Comparison of ENCODE assay signal across 19 cellular contexts in genomic region chrX:29872831-29873230, GRCh38.
A peak's percentile ranks its signal among the peaks of the same experiment; 100 is the strongest.
DNase-seq lines count a peak whose midpoint lies in the region; ATAC-seq and TF ChIP-seq lines count a peak whose summit lies in the region.
"Had no signal": no experiment of that assay in that cellular context is flagged by ENCODE, and none has a peak within 500 bp of the region (broad histone marks: within the 10 kb centered on the region; RNA-seq: fewer than 3 reads in every experiment).

No MANE protein-coding gene starts in this region.

- POLR2A ChIA-PET in A673 (lab: Charles Lee; ENCODE audit: low non-redundant PET), result interaction anchor here (0.6 kb wide), 1 partner anchor 938 kb away, joined by 3 read pairs; no protein-coding TSS in a partner anchor
- POLR2A ChIA-PET in PC-3 (lab: Charles Lee; ENCODE audit: unreplicated experiment), result no interaction called here

- H3K27ac ChIP-seq in A673 (ENCODE audit: low read depth, low read length, poor library complexity, severe bottlenecking) (no peak overlapping the region), cingulate gyrus (ENCODE audit: low read depth, low read length) (peak overlapping the region; percentile 63), neural cell (ENCODE audit: low read length) (no peak overlapping the region), PC-3 (ENCODE audit: low read length) (no peak overlapping the region)
- H3K27ac ChIP-seq: SK-N-MC had no signal

- H3F3A ChIP-seq in neural cell (ENCODE audit: insufficient read depth, low read length, poor library complexity, severe bottlenecking), result no peaks in the 10 kb centered on the region
- H3F3A ChIP-seq in PC-3 (ENCODE audit: low read length, unreplicated experiment), result no peaks in the 10 kb centered on the region

- H3K4me2 ChIP-seq in neural cell (ENCODE audit: low read length) (no peak overlapping the region), PC-3 (ENCODE audit: low read length) (no peak overlapping the region)

- H2AFZ ChIP-seq in neural cell (ENCODE audit: low read depth, low read length) (no peak overlapping the region), PC-3 (ENCODE audit: low read length) (no peak overlapping the region)

- H3K9me3 ChIP-seq in A673 (ENCODE audit: low read depth, low read length, poor library complexity, severe bottlenecking), result no peaks in the 10 kb centered on the region
- H3K9me3 ChIP-seq in neural cell (ENCODE audit: low read length), result no peaks in the 10 kb centered on the region
- no peaks in the 10 kb centered on the region for H3K9me3 ChIP-seq in PC-3 (ENCODE audit: low read length)
- H3K9me3 ChIP-seq: Caco-2 had no signal

- no peaks in the 10 kb centered on the region for H3K9me2 ChIP-seq in neural cell (ENCODE audit: insufficient read depth, low read length)
- no peaks in the 10 kb centered on the region for H3K9me2 ChIP-seq in PC-3 (replicated peaks; ENCODE audit: low read length)

- TF ChIP-seq EP300 in neural cell (conservative IDR thresholded peaks at IDR 0.05; ENCODE audit: poor library complexity, severe bottlenecking), result peak; percentile 61

- H3K4me3 ChIP-seq in A673 (ENCODE audit: low read depth, low read length, poor library complexity, severe bottlenecking), result no peak overlapping the region
- H3K4me3 ChIP-seq in neural cell (ENCODE audit: low read length), result no peak overlapping the region
- H3K4me3 ChIP-seq in PC-3 (ENCODE audit: low read length), result no peak overlapping the region
- H3K4me3 ChIP-seq: SK-N-MC had no signal

- TF ChIP-seq RAD21 in neural cell (conservative IDR thresholded peaks at IDR 0.05), result no peak

- H3K27me3 ChIP-seq in A673 (replicated peaks; ENCODE audit: insufficient read depth, low read depth, low read length, poor library complexity) (no peaks in the 10 kb centered on the region), neural cell (ENCODE audit: insufficient read depth, low read depth, low read length) (no peaks in the 10 kb centered on the region), PC-3 (ENCODE audit: low read length) (no peaks in the 10 kb centered on the region)

- H3K36me3 ChIP-seq in A673 (ENCODE audit: insufficient read depth, low read length, poor library complexity, severe bottlenecking), result no peaks in the 10 kb centered on the region
- H3K36me3 ChIP-seq in neural cell (ENCODE audit: insufficient read depth, low read length), result no peaks in the 10 kb centered on the region
- H3K36me3 ChIP-seq in PC-3 (ENCODE audit: low read depth, low read length), result no peaks in the 10 kb centered on the region

- in situ Hi-C loops in SK-MEL-5 (cut with HindIII; ENCODE audit: low pct_unique_long_range_greater_than_20kb, low sequenced_read_pairs), result no loop called here

- CTCF ChIA-PET in A673 (lab: Charles Lee) (no interaction called here), PC-3 (lab: Charles Lee) (interaction anchor here (0.6 kb wide), 1 partner anchor 186 kb away, joined by 3 read pairs; no protein-coding TSS in a partner anchor)

- ATAC-seq in GM19035 (IDR thresholded peaks at IDR 0.05; ENCODE audit: unreplicated experiment) (no peak), PC-3 (no peak)
- ATAC-seq: Panc1 had no signal

- H3K79me2 ChIP-seq in neural cell (replicated peaks; ENCODE audit: insufficient read depth, low read length), result no peaks in the 10 kb centered on the region
- H3K79me2 ChIP-seq in PC-3 (ENCODE audit: low read length), result no peaks in the 10 kb centered on the region

- BruUV-seq in A673 (replicated peaks; lab: Mats Ljungman, UMichigan), result no TSS peak
- no TSS peak for BruUV-seq in PC-3 (replicated peaks; lab: Mats Ljungman, UMichigan)

- DNase-seq in A673 (ENCODE audit: low spot score) (peak; percentile 14), SK-MEL-5 (ENCODE audit: low read depth, low spot score) (peak; percentile 1), PC-3 (no peak), H4 (ENCODE audit: low spot score) (no peak), NCI-H524 (lab: John Stamatoyannopoulos, UW) (no peak)
- DNase-seq: Caco-2, DMS153, EL, MV-4-11, NCI-H1417, NCI-H1930, NCI-H2171 treated with DMSO at 0.1 percent for 48 hours, NCI-H446 treated with DMSO at 0.1 percent for 48 hours, NCI-H748 treated with DMSO at 0.1 percent for 48 hours had no signal

- intact Hi-C loops in A673 (cut with micrococcal nuclease; ENCODE audit: unreplicated experiment) (no loop called here), PC-3 (cut with micrococcal nuclease) (no loop called here)

- H3K9ac ChIP-seq in neural cell (ENCODE audit: low read length) (no peak overlapping the region), PC-3 (ENCODE audit: low read length) (no peak overlapping the region)

- TF ChIP-seq CTCF in A673 (conservative IDR thresholded peaks at IDR 0.05; ENCODE audit: low read depth, low read length) (no peak), neural cell (IDR thresholded peaks at IDR 0.05; ENCODE audit: poor library complexity, severe bottlenecking) (no peak), PC-3 (conservative IDR thresholded peaks at IDR 0.05; ENCODE audit: low read depth, low read length) (no peak)

- H4K20me1 ChIP-seq in neural cell (ENCODE audit: insufficient read depth), result no peaks in the 10 kb centered on the region
- H4K20me1 ChIP-seq in PC-3 (ENCODE audit: low read length), result no peaks in the 10 kb centered on the region

- H3K4me1 ChIP-seq in A673 (ENCODE audit: insufficient read depth, low read length, poor library complexity, severe bottlenecking), result peaks cover 4% of the 10 kb centered on the region
- H3K4me1 ChIP-seq in PC-3 (ENCODE audit: insufficient read depth, low read length), result no peaks in the 10 kb centered on the region
- H3K4me1 ChIP-seq: Caco-2 had no signal

TF ChIP-seq in neural cell, 6 proteins besides CTCF, POLR2A, EP300 and RAD21:
- TF ChIP-seq TAF1 (IDR thresholded peaks at IDR 0.05; ENCODE audit: low read depth) (no peak), POLR2AphosphoS5 (IDR thresholded peaks at IDR 0.05) (peak; percentile 15)
TF ChIP-seq in neural cell: peak in this region for 1.

Comparison
In these comparisons a context has a peak if more than half of its experiments do, and no peak if none do; other contexts are left out.
1. DNase-seq: peak in A673 (single experiment) and SK-MEL-5 (single experiment); none in PC-3 (single experiment), H4 (single experiment) and NCI-H524 (0 of 2).